ENCODE assay signal across 1 cellular context in the genomic region with DNA sequence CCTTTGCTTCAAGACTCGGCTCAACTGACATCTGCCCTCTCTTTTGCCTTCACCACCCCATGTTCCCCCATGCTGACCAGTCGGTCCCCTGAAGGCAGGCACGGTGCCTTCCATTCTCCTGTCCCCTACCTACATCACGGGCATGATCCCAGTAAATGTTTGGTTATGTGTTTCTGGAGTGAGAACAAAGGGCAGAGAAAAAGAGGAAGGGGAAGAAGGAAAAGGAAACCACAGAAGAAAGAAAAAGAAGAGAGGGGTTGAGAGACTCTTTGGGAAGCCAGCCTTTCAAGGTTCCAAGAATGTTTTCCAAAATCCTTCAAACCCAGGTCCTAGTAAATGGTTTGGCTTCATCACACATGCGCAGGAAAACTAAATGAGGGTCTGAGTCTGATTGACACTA.
TF ChIP-seq lines count a peak whose summit lies in the region.

No MANE protein-coding gene starts in this region.

TF ChIP-seq in K562, 482 proteins besides CTCF, POLR2A, EP300 and RAD21 (continued from another document):
- TF ChIP-seq, protein P1, sequence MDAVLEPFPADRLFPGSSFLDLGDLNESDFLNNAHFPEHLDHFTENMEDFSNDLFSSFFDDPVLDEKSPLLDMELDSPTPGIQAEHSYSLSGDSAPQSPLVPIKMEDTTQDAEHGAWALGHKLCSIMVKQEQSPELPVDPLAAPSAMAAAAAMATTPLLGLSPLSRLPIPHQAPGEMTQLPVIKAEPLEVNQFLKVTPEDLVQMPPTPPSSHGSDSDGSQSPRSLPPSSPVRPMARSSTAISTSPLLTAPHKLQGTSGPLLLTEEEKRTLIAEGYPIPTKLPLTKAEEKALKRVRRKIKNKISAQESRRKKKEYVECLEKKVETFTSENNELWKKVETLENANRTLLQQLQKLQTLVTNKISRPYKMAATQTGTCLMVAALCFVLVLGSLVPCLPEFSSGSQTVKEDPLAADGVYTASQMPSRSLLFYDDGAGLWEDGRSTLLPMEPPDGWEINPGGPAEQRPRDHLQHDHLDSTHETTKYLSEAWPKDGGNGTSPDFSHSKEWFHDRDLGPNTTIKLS (IDR thresholded peaks at IDR 0.05; ENCODE audit: borderline replicate concordance, low read depth): no peak
- peak; percentile 73; the same call in 1 of the 2 replicates for TF ChIP-seq SPI1 (IDR thresholded peaks at IDR 0.05; ENCODE audit: borderline replicate concordance, low read depth, low read length)
- TF ChIP-seq NEUROD1 (IDR thresholded peaks at IDR 0.05; ENCODE audit: borderline replicate concordance, low read depth, low read length, partially characterized antibody): no peak
- TF ChIP-seq SMARCE1 (IDR thresholded peaks at IDR 0.05): no peak
